In genomic region chr4:139213633-139214032, GRCh38 we compare ENCODE assay signal across 7 cellular contexts. TPM values are rescaled to one million over a fixed set of nuclear protein-coding genes. Genes with fewer than 3 reads are reported as not detected.
A peak's percentile ranks its signal among the peaks of the same experiment; 100 is the strongest.
DNase-seq lines count a peak whose midpoint lies in the region; ATAC-seq and TF ChIP-seq lines count a peak whose summit lies in the region.
"Not testable (repeated sequence)": the region's sequence is repeated elsewhere in the genome, so short reads cannot be mapped to it uniquely, and the experiment has no call there.

No MANE protein-coding gene starts in this region.

- not testable (repeated sequence) for H3K36me3 ChIP-seq in MM.1S (replicated peaks; ENCODE audit: insufficient read depth, low read length); neutrophil

- ATAC-seq in GM18909 (IDR thresholded peaks at IDR 0.05; ENCODE audit: poor library complexity, unreplicated experiment) (peak; percentile 2), GM21381 (IDR thresholded peaks at IDR 0.05; ENCODE audit: unreplicated experiment) (peak; percentile 3), HG03280 (IDR thresholded peaks at IDR 0.05; ENCODE audit: unreplicated experiment) (peak; percentile 5)
- not testable (repeated sequence) for ATAC-seq in activated B cell treated with CpG ODN at 0.5 μM for 24 hours (ENCODE audit: low read depth)

- not testable (repeated sequence) for TF ChIP-seq CTCF in C4-2B (conservative IDR thresholded peaks at IDR 0.05); MM.1S (IDR thresholded peaks at IDR 0.05; ENCODE audit: low read length); activated B cell treated with CpG ODN at 0.5 μM for 24 hours (IDR thresholded peaks at IDR 0.05); neutrophil (IDR thresholded peaks at IDR 0.05)

- peak overlapping the region; percentile 64 for H3K4me2 ChIP-seq in MM.1S (ENCODE audit: low read depth, low read length)

- H3K9me2 ChIP-seq in MM.1S (replicated peaks; ENCODE audit: insufficient read depth, low read length): not testable (repeated sequence)

- peak overlapping the region; percentile 46 for H3K9ac ChIP-seq in MM.1S (ENCODE audit: low read length)

- H3K4me1 Mint-ChIP-seq in activated B cell treated with CpG ODN at 0.5 μM for 24 hours: peaks cover 15% of the 10 kb centered on the region

- not testable (repeated sequence) for H3K27me3 ChIP-seq in MM.1S (replicated peaks; ENCODE audit: insufficient read depth, low read length); neutrophil

- not testable (repeated sequence) for H3K36me3 Mint-ChIP-seq in activated B cell treated with CpG ODN at 0.5 μM for 24 hours (ENCODE audit: low read depth)

- CTCF ChIA-PET in activated B cell treated with CpG ODN at 0.5 μM for 24 hours (lab: Charles Lee): not testable (repeated sequence)

- H3K4me1 ChIP-seq in MM.1S (ENCODE audit: low read length) (peaks cover 51% of the 10 kb centered on the region), neutrophil (ENCODE audit: control insufficient read depth in 1 of 2, insufficient read depth in 1 of 2, low read depth in 1 of 2, low read length in 1 of 2) (peaks cover 19 to 23% of the 10 kb centered on the region in 2 experiments)

- H3F3A ChIP-seq in MM.1S (ENCODE audit: insufficient read depth, low read length): peaks cover 49% of the 10 kb centered on the region

- not testable (repeated sequence) for DNase-seq in MM.1S, activated B cell treated with CpG ODN at 0.5 μM for 24 hours

- H3K27ac ChIP-seq in C4-2B (peak overlapping the region; percentile 72), MM.1S (ENCODE audit: low read length) (peak overlapping the region; percentile 84), neutrophil (peak overlapping the region; percentile 16)

- H2AFZ ChIP-seq in MM.1S (ENCODE audit: low read length): 0 out of 2 replicates have a peak overlapping the region, but pooled peaks have one; percentile 20

- not testable (repeated sequence) for H3K9me3 Mint-ChIP-seq in activated B cell treated with CpG ODN at 0.5 μM for 24 hours

- peak overlapping the region; percentile 53 for H3K27ac Mint-ChIP-seq in activated B cell treated with CpG ODN at 0.5 μM for 24 hours

- H3K79me2 ChIP-seq in MM.1S (ENCODE audit: low read length): not testable (repeated sequence)

- POLR2A ChIA-PET in activated B cell treated with CpG ODN at 0.5 μM for 24 hours (lab: Charles Lee): interaction anchor here (0.6 to 2.7 kb wide), 4 partner anchors 33 to 131 kb away, joined by 3 to 15 read pairs (median 6); partner anchors contain the start of gene ELF2

- not testable (repeated sequence) for H3K4me3 ChIP-seq in MM.1S (ENCODE audit: low read length); neutrophil (ENCODE audit: low read depth in 1 of 2, low read length in 1 of 2)

- peak overlapping the region; percentile 9 for H3K4me3 Mint-ChIP-seq in activated B cell treated with CpG ODN at 0.5 μM for 24 hours

- not testable (repeated sequence) for H3K9me3 ChIP-seq in MM.1S (replicated peaks; ENCODE audit: insufficient read depth, low read length); neutrophil

- H4K20me1 ChIP-seq in MM.1S (ENCODE audit: insufficient read depth, low read length): not testable (repeated sequence)

- intact Hi-C loops in activated B cell treated with CpG ODN at 0.5 μM for 24 hours (cut with micrococcal nuclease): loop anchor here (1.0 to 5.0 kb wide), 2 partner anchors 36 to 114 kb away; partner anchors contain the start of gene ELF2

- H3K27me3 Mint-ChIP-seq in activated B cell treated with CpG ODN at 0.5 μM for 24 hours: not testable (repeated sequence)

RNA-seq across cellular contexts. Expression of gene ELF2, which starts 36.6 kb away (rescaled TPM):
- 48.7 and 57.9 TPM in 2 replicates for total RNA-seq in activated B cell treated with CpG ODN at 0.5 μM for 24 hours

Comparison
In these comparisons a context has a peak if more than half of its experiments do, and no peak if none do; other contexts are left out.
1. H3K27ac ChIP-seq: peak in every context shown above with its lines; median percentile 84 in MM.1S; 72 in C4-2B; 16 in neutrophil.